8 cellular contexts compared by ENCODE assay signal in genomic region chr10:92240289-92241157, GRCh38. TPM values are rescaled to one million over a fixed set of nuclear protein-coding genes. Genes with fewer than 3 reads are reported as not detected.
DNase-seq lines count a peak whose midpoint lies in the region; ATAC-seq and TF ChIP-seq lines count a peak whose summit lies in the region.

No MANE protein-coding gene starts in this region.

- H3K36me3 ChIP-seq in body of pancreas (replicated peaks in 1 of 2; ENCODE audit: insufficient read depth in 1 of 2, low read depth in 2 of 2) (no peaks in the 10 kb centered on the region), hepatocyte (replicated peaks; ENCODE audit: insufficient read depth, low read depth) (no peaks in the 10 kb centered on the region), prostate gland (no peaks in the 10 kb centered on the region)

- TF ChIP-seq POLR2A in body of pancreas (IDR thresholded peaks at IDR 0.05) (peak; percentile 52 to 95 (median 94)), prostate gland (IDR thresholded peaks at IDR 0.05) (peak; percentile 76)

- no peaks in the 10 kb centered on the region for H4K20me1 ChIP-seq in hepatocyte (ENCODE audit: insufficient read depth, poor library complexity, severe bottlenecking)

- H3K79me2 ChIP-seq in hepatocyte: peaks cover 27% of the 10 kb centered on the region

- peak overlapping the region; percentile 83 for H3K4me2 ChIP-seq in hepatocyte

- no peaks in the 10 kb centered on the region for H3K27me3 ChIP-seq in body of pancreas
- H3K27me3 ChIP-seq in hepatocyte: no peaks in the 10 kb centered on the region
- no peaks in the 10 kb centered on the region for H3K27me3 ChIP-seq in prostate gland (replicated peaks; ENCODE audit: insufficient read depth)

- TF ChIP-seq CTCF in body of pancreas (IDR thresholded peaks at IDR 0.05): no peak
- TF ChIP-seq CTCF in hepatocyte (IDR thresholded peaks at IDR 0.05; ENCODE audit: poor library complexity): no peak
- peak in 1 of 4 experiments; percentile 5 for TF ChIP-seq CTCF in prostate gland (IDR thresholded peaks at IDR 0.05)

- H2AFZ ChIP-seq in hepatocyte: peak overlapping the region; percentile 81

- peaks cover 55% of the 10 kb centered on the region for H3K4me1 ChIP-seq in body of pancreas
- H3K4me1 ChIP-seq in hepatocyte (ENCODE audit: insufficient read depth): peaks cover 9% of the 10 kb centered on the region
- H3K4me1 ChIP-seq in prostate gland (replicated peaks): peaks cover 3% of the 10 kb centered on the region

- peak; percentile 76 for DNase-seq in EL
- DNase-seq in LoVo (ENCODE audit: low spot score): peak; percentile 75
- peak; percentile 76 for DNase-seq in SK-N-DZ (ENCODE audit: low spot score)
- DNase-seq in body of pancreas: peak; percentile 72 to 86 (median 75)
- DNase-seq in hepatocyte (ENCODE audit: low spot score): peak; percentile 78
- DNase-seq in prostate gland (ENCODE audit: low spot score): peak; percentile 82

- intact Hi-C loops in body of pancreas (cut with DNase I): no loop called here
- intact Hi-C loops in prostate gland (cut with DNase I): no loop called here

- peak overlapping the region; percentile 60 to 68 for H3K4me3 ChIP-seq in body of pancreas
- H3K4me3 ChIP-seq in hepatocyte: peak overlapping the region; percentile 68
- H3K4me3 ChIP-seq in prostate gland: peak overlapping the region; percentile 63 to 74

- H3K9me3 ChIP-seq in body of pancreas: no peaks in the 10 kb centered on the region
- no peaks in the 10 kb centered on the region for H3K9me3 ChIP-seq in hepatocyte (ENCODE audit: low read depth)
- H3K9me3 ChIP-seq in prostate gland: no peaks in the 10 kb centered on the region

- ATAC-seq in GM21717 (IDR thresholded peaks at IDR 0.05; ENCODE audit: unreplicated experiment) (peak; percentile 67), body of pancreas (peak; percentile 75), HG03139 (IDR thresholded peaks at IDR 0.05; ENCODE audit: unreplicated experiment) (no peak)

- 0% methylated on average over 27 to 28 of the region's 28 CpGs for WGBS in body of pancreas, 2 donors
- under 1% methylated on average over 28 of the region's 28 CpGs for WGBS in hepatocyte (ENCODE audit: low lambda C conversion rate, missing lambda C conversion rate)
- under 1% methylated on average over 28 of the region's 28 CpGs for WGBS in prostate gland

- no peaks in the 10 kb centered on the region for H3K9me2 ChIP-seq in hepatocyte (replicated peaks; ENCODE audit: insufficient read depth)

- H3K27ac ChIP-seq in body of pancreas (peak overlapping the region; percentile 74 to 87 (median 86)), hepatocyte (peak overlapping the region; percentile 86), prostate gland (peak overlapping the region; percentile 87 to 92)

RNA-seq across cellular contexts. Expression of gene CPEB3, which starts 50.4 kb away (rescaled TPM):
- polyA plus RNA-seq in SK-N-DZ (2014; cell fraction: cytosol; rRNA removed): 1.2 TPM in 2 replicates
- 0.88 and 1.6 TPM in 2 replicates for polyA plus RNA-seq in SK-N-DZ (2014; cell fraction: nucleus; rRNA removed)
- total RNA-seq in body of pancreas (10 to 100 TPM in 1 of 2 donors, 1 to 10 TPM in 1; 9.3 to 10.2 TPM), hepatocyte (4.1 and 4.9 TPM in 2 replicates), prostate gland (10 to 100 TPM; 10.6 to 16.9 TPM)
- polyA plus RNA-seq in hepatocyte: 3.8 and 4.0 TPM in 2 replicates

RNA-seq across cellular contexts. Expression of gene MARCHF5, which starts 50.4 kb away (rescaled TPM):
- 24.4 and 25.7 TPM in 2 replicates for polyA plus RNA-seq in SK-N-DZ (2014; cell fraction: cytosol; rRNA removed)
- 34.4 and 42.5 TPM in 2 replicates for polyA plus RNA-seq in SK-N-DZ (2014; cell fraction: nucleus; rRNA removed)
- total RNA-seq in body of pancreas (10 to 100 TPM; 11.2 to 19.4 TPM), hepatocyte (35.8 and 36.4 TPM in 2 replicates), prostate gland (10 to 100 TPM; 20.8 TPM)
- polyA plus RNA-seq in hepatocyte: 62.2 and 62.5 TPM in 2 replicates
